ENCODE assay signal across 28 cellular contexts in genomic region chrX:98191003-98191402, GRCh38.
"Had no signal": no experiment of that assay in that cellular context is flagged by ENCODE, and none has a peak within 500 bp of the region (broad histone marks: within the 10 kb centered on the region; RNA-seq: fewer than 3 reads in every experiment).

No MANE protein-coding gene starts in this region.

- ATAC-seq: effector memory CD8-positive, alpha-beta T cell; esophagus mucosa; foreskin keratinocyte; gastrocnemius medialis; gastroesophageal sphincter; heart left ventricle; heart right ventricle had no signal

- H3K27ac Mint-ChIP-seq: dendritic cell treated with granulocyte-macrophage colony-stimulating factor and Interleukin-4, amounts not matched to agents 40 ng/mL and 50 ng/mL, for 4 days; effector memory CD8-positive, alpha-beta T cell; endodermal cell had no signal

- H3K27me3 ChIP-seq: colonic mucosa, esophagus muscularis mucosa, foreskin keratinocyte, gastrocnemius medialis, gastroesophageal sphincter, heart right ventricle, hepatocyte had no signal

- H3K27me3 Mint-ChIP-seq: dendritic cell treated with granulocyte-macrophage colony-stimulating factor and Interleukin-4, amounts not matched to agents 40 ng/mL and 50 ng/mL, for 4 days; effector memory CD8-positive, alpha-beta T cell had no signal

- H3K36me3 ChIP-seq: colonic mucosa, esophagus muscularis mucosa, esophagus squamous epithelium, gastrocnemius medialis, gastroesophageal sphincter, heart left ventricle, heart right ventricle had no signal

- FAIRE-seq: endometrium, endothelial cell of umbilical vein had no signal

- H3K79me2 ChIP-seq: hepatocyte had no signal

- H3K4me3 ChIP-seq: colonic mucosa, coronary artery, dorsolateral prefrontal cortex, esophagus muscularis mucosa, esophagus squamous epithelium, gastrocnemius medialis, gastroesophageal sphincter, heart left ventricle, heart right ventricle, hepatocyte had no signal

- H3K4me2 ChIP-seq: hepatocyte had no signal

- DNase-seq: colonic mucosa; cortex of kidney; dermis blood vessel endothelial cell; dorsolateral prefrontal cortex; effector CD4-positive, alpha-beta T cell; effector CD8-positive, alpha-beta T cell; effector memory CD4-positive, alpha-beta T cell; effector memory CD8-positive, alpha-beta T cell; endodermal cell; erythroblast; esophagus squamous epithelium; foreskin fibroblast; foreskin keratinocyte; foreskin melanocyte; gastrocnemius medialis; glutamatergic neuron; head of caudate nucleus; heart left ventricle; heart right ventricle had no signal

- H3K4me3 Mint-ChIP-seq: dendritic cell treated with granulocyte-macrophage colony-stimulating factor and Interleukin-4, amounts not matched to agents 40 ng/mL and 50 ng/mL, for 4 days; effector memory CD8-positive, alpha-beta T cell; endodermal cell had no signal

- H3K9me3 Mint-ChIP-seq: dendritic cell treated with granulocyte-macrophage colony-stimulating factor and Interleukin-4, amounts not matched to agents 40 ng/mL and 50 ng/mL, for 4 days; endodermal cell had no signal

- H3K4me1 ChIP-seq: colonic mucosa, esophagus muscularis mucosa, esophagus squamous epithelium, foreskin keratinocyte, gastrocnemius medialis, gastroesophageal sphincter, heart left ventricle, heart right ventricle had no signal

- H3K4me1 Mint-ChIP-seq: endodermal cell had no signal

- H3K27ac ChIP-seq: colonic mucosa, coronary artery, dorsolateral prefrontal cortex, epithelial cell of prostate, esophagus muscularis mucosa, esophagus squamous epithelium, foreskin keratinocyte, gastrocnemius medialis, gastroesophageal sphincter, heart left ventricle, heart right ventricle, hepatocyte had no signal

- H2AFZ ChIP-seq: hepatocyte had no signal

- H3K9me3 ChIP-seq: colonic mucosa, esophagus muscularis mucosa, esophagus squamous epithelium, gastrocnemius medialis, gastroesophageal sphincter, heart left ventricle, heart right ventricle had no signal
